In the genomic region with DNA sequence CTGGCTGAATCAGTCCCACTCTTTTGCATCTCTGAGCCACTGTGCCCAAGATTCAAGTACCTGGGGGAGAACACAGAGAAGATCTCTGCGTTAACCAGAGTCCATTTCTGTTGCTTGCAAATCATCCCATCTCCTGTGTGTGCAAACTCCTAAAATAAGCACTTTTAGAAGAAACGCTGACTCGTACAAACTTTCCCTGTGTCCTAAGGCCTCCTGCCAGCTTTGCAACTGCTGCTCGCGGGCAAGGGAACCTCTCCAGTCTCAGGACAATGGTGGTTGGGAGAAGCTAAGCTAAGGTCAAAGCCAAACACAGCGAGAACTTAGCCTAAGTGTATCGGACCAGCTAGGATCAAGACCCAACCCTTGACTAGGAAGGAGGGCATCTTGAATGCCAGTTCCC, we compare ENCODE assay signal across 27 cellular contexts. TPM values are rescaled to one million over a fixed set of nuclear protein-coding genes. Genes with fewer than 3 reads are reported as not detected.
DNase-seq lines count a peak whose midpoint lies in the region; ATAC-seq and TF ChIP-seq lines count a peak whose summit lies in the region.
"Had no signal": no experiment of that assay in that cellular context is flagged by ENCODE, and none has a peak within 500 bp of the region (broad histone marks: within the 10 kb centered on the region; RNA-seq: fewer than 3 reads in every experiment).

No MANE protein-coding gene starts in this region.

- no peak for TF ChIP-seq CTCF in Panc1 (IDR thresholded peaks at IDR 0.05)
- no peak for TF ChIP-seq CTCF in nephron progenitor cell (IDR thresholded peaks at IDR 0.05)
- TF ChIP-seq CTCF in colonic mucosa (IDR thresholded peaks at IDR 0.05) = no peak

- intact Hi-C loops in Panc1 (cut with micrococcal nuclease; ENCODE audit: unreplicated experiment) (no loop called here), colonic mucosa (cut with DNase I) (no loop called here)

- peaks cover 7% of the 10 kb centered on the region for H3K4me1 Mint-ChIP-seq in nephron progenitor cell
- H3K4me1 Mint-ChIP-seq: B cell had no signal

- no peaks in the 10 kb centered on the region for H3K9me3 Mint-ChIP-seq in nephron progenitor cell
- H3K9me3 Mint-ChIP-seq: CD8-positive, alpha-beta T cell had no signal

- no peaks in the 10 kb centered on the region for H3K27me3 ChIP-seq in Panc1 (ENCODE audit: control insufficient read depth, insufficient read depth, low read length)
- no peaks in the 10 kb centered on the region for H3K27me3 ChIP-seq in HAP-1 (ENCODE audit: low read depth)
- no peaks in the 10 kb centered on the region for H3K27me3 ChIP-seq in colonic mucosa

- H3K9ac ChIP-seq in colonic mucosa (ENCODE audit: low read depth in 2 of 2, low read length in 2 of 2) = no peak overlapping the region
- H3K9ac ChIP-seq: GM23248, KMS-11 had no signal

- H3K4me3 ChIP-seq in Panc1 (ENCODE audit: low read depth in 2 of 2, low read length in 2 of 2) (no peak overlapping the region), HAP-1 (no peak overlapping the region), colonic mucosa (no peak overlapping the region)
- H3K4me3 ChIP-seq: GM12878, GM23248, PC-9 had no signal

- peak; percentile 15; the same call in 1 of the 2 replicates for ATAC-seq in Panc1
- ATAC-seq: CD8-positive, alpha-beta T cell; GM12878; HCT116 had no signal

- no peak overlapping the region for H3K4me3 Mint-ChIP-seq in nephron progenitor cell
- H3K4me3 Mint-ChIP-seq: B cell; CD8-positive, alpha-beta T cell had no signal

- DNase-seq in Panc1 (ENCODE audit: low read depth, low spot score) = no peak
- peak; percentile 12 for DNase-seq in fibroblast of gingiva (ENCODE audit: low read depth)
- no peak for DNase-seq in nephron progenitor cell
- DNase-seq in NCI-H526 treated with DMSO at 0.1 percent for 48 hours (lab: John Stamatoyannopoulos, UW) = no peak
- no peak for DNase-seq in HAP-1 (ENCODE audit: low spot score in 2 of 2)
- DNase-seq in NCI-H1694 (lab: John Stamatoyannopoulos, UW) = no peak
- DNase-seq in colonic mucosa = no peak
- DNase-seq: Caco-2; CD8-positive, alpha-beta T cell; DMS 273 treated with DMSO at 0.1 percent for 48 hours; DMS79; EL; GDM1; GM23248; MM.1S; NCI-H2029 treated with DMSO at 0.1 percent for 48 hours; NCI-H446 treated with DMSO at 0.1 percent for 48 hours; NCI-H526; PC-9; SHP77 had no signal

- peaks cover 3% of the 10 kb centered on the region for H3K36me3 Mint-ChIP-seq in nephron progenitor cell (ENCODE audit: low read depth)
- H3K36me3 Mint-ChIP-seq: CD8-positive, alpha-beta T cell had no signal

- H3K36me3 ChIP-seq in Panc1 (ENCODE audit: control insufficient read depth, insufficient read depth, low read length) = no peaks in the 10 kb centered on the region
- no peaks in the 10 kb centered on the region for H3K36me3 ChIP-seq in HAP-1 (replicated peaks)
- H3K36me3 ChIP-seq in colonic mucosa = no peaks in the 10 kb centered on the region

- in situ Hi-C loops in Panc1 (cut with HindIII; ENCODE audit: low pct_unique_long_range_greater_than_20kb, low sequenced_read_pairs) (no loop called here), HAP-1 (cut with MboI; ENCODE audit: low sequenced_read_pairs) (no loop called here)

- H3K27ac ChIP-seq in Panc1 (ENCODE audit: low read length) = no peak overlapping the region
- no peak overlapping the region for H3K27ac ChIP-seq in colonic mucosa
- H3K27ac ChIP-seq: C4-2B, GM23248, KMS-11, PC-9, RWPE1 had no signal

- POLR2A ChIA-PET in Panc1 (lab: Charles Lee) = interaction anchor here (0.6 kb wide), 1 partner anchor 15 kb away, joined by 3 read pairs; no protein-coding TSS in a partner anchor

- peaks cover 5% of the 10 kb centered on the region for H3K27me3 Mint-ChIP-seq in nephron progenitor cell (ENCODE audit: low read depth, poor library complexity)

- H3K27ac Mint-ChIP-seq in nephron progenitor cell = peak overlapping the region; percentile 64
- H3K27ac Mint-ChIP-seq: B cell; CD8-positive, alpha-beta T cell had no signal

- CTCF ChIA-PET in Panc1 (lab: Charles Lee) = no interaction called here

- H3K9me3 ChIP-seq in Panc1 (ENCODE audit: control insufficient read depth, insufficient read depth, low read depth, low read length) = no peaks in the 10 kb centered on the region
- H3K9me3 ChIP-seq in HAP-1 = no peaks in the 10 kb centered on the region
- no peaks in the 10 kb centered on the region for H3K9me3 ChIP-seq in colonic mucosa
- H3K9me3 ChIP-seq: Caco-2 had no signal

- H3K4me1 ChIP-seq in Panc1 (ENCODE audit: control insufficient read depth, insufficient read depth, low read length) (no peaks in the 10 kb centered on the region), HAP-1 (no peaks in the 10 kb centered on the region), colonic mucosa (no peaks in the 10 kb centered on the region)

- TSS peak; percentile 55 for BruUV-seq in Panc1 (replicated peaks; lab: Mats Ljungman, UMichigan)

RNA-seq across cellular contexts. Expression of a gene that starts 18.1 kb away (rescaled TPM):
- total RNA-seq in Panc1 (2021; ENCODE audit: unreplicated experiment) (80.0 TPM), colonic mucosa (1 to 10 TPM; 6.2 to 9.1 TPM)
- polyA plus RNA-seq in Panc1 (2012; ENCODE audit: insufficient read length) = 92.6 TPM
- total RNA-seq: Caco-2 had no signal

RNA-seq across cellular contexts. Expression of a gene that starts 56.9 kb away (rescaled TPM):
- total RNA-seq in Panc1 (2021; ENCODE audit: unreplicated experiment) (10.4 TPM), colonic mucosa (1 to 10 TPM; 7.9 to 9.7 TPM)
- 3.0 TPM for polyA plus RNA-seq in Panc1 (2012; ENCODE audit: insufficient read length)
- total RNA-seq: CD8-positive, alpha-beta T cell; HT1080 had no signal
